8 cellular contexts compared by ENCODE assay signal in genomic region chr5:134648425-134649162, GRCh38. TPM values are rescaled to one million over a fixed set of nuclear protein-coding genes. Genes with fewer than 3 reads are reported as not detected.
DNase-seq lines count a peak whose midpoint lies in the region; ATAC-seq lines count a peak whose summit lies in the region.

Gene SEC24A (plus strand): TSS chr5:134648785. CDS start chr5:134649077, 292 bp downstream.

- H3K4me3 Mint-ChIP-seq in CD8-positive, alpha-beta memory T cell: peak within 1 kb of the TSS; percentile 89 to 98 (median 95)

- POLR2A ChIA-PET in CD8-positive, alpha-beta memory T cell (lab: Charles Lee): interaction anchor here (0.6 to 1.2 kb wide), 5 partner anchors 15 to 680 kb away, joined by 3 to 6 read pairs (median 5); partner anchors contain the start of genes C5orf15 and UBE2B

- H3K4me3 ChIP-seq in CD8-positive, alpha-beta memory T cell (ENCODE audit: low read length): peak within 1 kb of the TSS; percentile 71
- H3K4me3 ChIP-seq in effector memory CD4-positive, alpha-beta T cell (ENCODE audit: insufficient read depth, low read depth, low read length, poor library complexity, severe bottlenecking): peak within 1 kb of the TSS; percentile 92

- H3K27ac ChIP-seq in CD8-positive, alpha-beta memory T cell (ENCODE audit: low read depth, low read length): peak within 1 kb of the TSS; percentile 93
- H3K27ac ChIP-seq in effector memory CD4-positive, alpha-beta T cell (ENCODE audit: insufficient read depth, low read length, poor library complexity, severe bottlenecking): peak within 1 kb of the TSS; percentile 98

- peak; percentile 77 for ATAC-seq in GM19463 (IDR thresholded peaks at IDR 0.05; ENCODE audit: unreplicated experiment)

- H3K4me1 ChIP-seq in CD8-positive, alpha-beta memory T cell (ENCODE audit: insufficient read depth, low read length): peaks cover 10% of the 10 kb centered on the region
- peaks cover 6% of the 10 kb centered on the region for H3K4me1 ChIP-seq in effector memory CD4-positive, alpha-beta T cell (ENCODE audit: control insufficient read depth, insufficient read depth, low read length, poor library complexity, severe bottlenecking)

- peaks cover 22 to 38% (median 37%) of the 10 kb centered on the region in 3 donors for H3K4me1 Mint-ChIP-seq in CD8-positive, alpha-beta memory T cell

- no peaks in the 10 kb centered on the region for H3K27me3 Mint-ChIP-seq in CD8-positive, alpha-beta memory T cell

- peaks cover 0 to 14% (median 0%) of the 10 kb centered on the region in 3 donors for H3K36me3 Mint-ChIP-seq in CD8-positive, alpha-beta memory T cell

- no peaks in the 10 kb centered on the region for H3K9me3 Mint-ChIP-seq in CD8-positive, alpha-beta memory T cell

- H3K27me3 ChIP-seq in CD8-positive, alpha-beta memory T cell (ENCODE audit: insufficient read depth, low read length, poor library complexity, severe bottlenecking): no peaks in the 10 kb centered on the region
- H3K27me3 ChIP-seq in effector memory CD4-positive, alpha-beta T cell (replicated peaks; ENCODE audit: control insufficient read depth, insufficient read depth, low read length, poor library complexity, severe bottlenecking): no peaks in the 10 kb centered on the region

- peak within 1 kb of the TSS; percentile 96 to 100 (median 98) for H3K27ac Mint-ChIP-seq in CD8-positive, alpha-beta memory T cell

- no peaks in the 10 kb centered on the region for H3K36me3 ChIP-seq in CD8-positive, alpha-beta memory T cell (ENCODE audit: insufficient read depth, low read length)
- H3K36me3 ChIP-seq in effector memory CD4-positive, alpha-beta T cell (ENCODE audit: control insufficient read depth, insufficient read depth, low read length): no peaks in the 10 kb centered on the region

- DNase-seq in CD8-positive, alpha-beta memory T cell: peak; percentile 88 to 93 (median 90)
- peak; percentile 91 for DNase-seq in HPDE6-E6E7 (ENCODE audit: extremely low spot score)
- DNase-seq in NOMO-1 (lab: John Stamatoyannopoulos, UW; ENCODE audit: unreplicated experiment in 2 of 2): peak; percentile 80 to 92
- peak; percentile 79 to 81 for DNase-seq in activated CD8-positive, alpha-beta memory T cell treated with anti-CD3 and anti-CD28 coated beads for 4 hours (ENCODE audit: low read depth in 2 of 2)
- peak; percentile 90 to 95 (median 92) for DNase-seq in effector memory CD4-positive, alpha-beta T cell
- peak; percentile 82 for DNase-seq in medulla oblongata (ENCODE audit: extremely low spot score)
- peak; percentile 81 for DNase-seq in stimulated activated CD8-positive, alpha-beta memory T cell treated with anti-CD3 and anti-CD28 coated beads, Interleukin-12 subunit alpha, Interleukin-12 subunit beta, amount 100 ng/mL, for 1 hour (ENCODE audit: low read depth)

- H3K9me3 ChIP-seq in CD8-positive, alpha-beta memory T cell (ENCODE audit: low read length): no peaks in the 10 kb centered on the region
- H3K9me3 ChIP-seq in effector memory CD4-positive, alpha-beta T cell (ENCODE audit: control insufficient read depth, low read length): no peaks in the 10 kb centered on the region

- CTCF ChIA-PET in CD8-positive, alpha-beta memory T cell (lab: Charles Lee): interaction anchor here (0.8 to 1.3 kb wide), 3 partner anchors 17 to 277 kb away, joined by 3 to 6 read pairs (median 3); partner anchors contain the start of genes CAMLG and UBE2B

RNA-seq across cellular contexts. Expression of gene SEC24A, which starts in this region (rescaled TPM):
- 10 to 100 TPM; 18.8 to 21.2 TPM for total RNA-seq in CD8-positive, alpha-beta memory T cell
- polyA plus RNA-seq in CD8-positive, alpha-beta memory T cell: 8.1 TPM

Comparison
In these comparisons a context has a peak if more than half of its experiments do, and no peak if none do; other contexts are left out.
1. Peak in every context shown above with its lines: DNase-seq, ATAC-seq, H3K4me3 ChIP-seq and H3K27ac ChIP-seq.